Comparison of ENCODE assay signal across 10 cellular contexts in genomic region chr11:117200813-117201515, GRCh38. TPM values are rescaled to one million over a fixed set of nuclear protein-coding genes. Genes with fewer than 3 reads are reported as not detected.
DNase-seq lines count a peak whose midpoint lies in the region; ATAC-seq and TF ChIP-seq lines count a peak whose summit lies in the region.
"Had no signal": no experiment of that assay in that cellular context is flagged by ENCODE, and none has a peak within 500 bp of the region (broad histone marks: within the 10 kb centered on the region; RNA-seq: fewer than 3 reads in every experiment).

No MANE protein-coding gene starts in this region.

- H2AFZ ChIP-seq in PC-9: no peak overlapping the region
- H2AFZ ChIP-seq: parathyroid adenoma had no signal

- 71 to 83% methylated on average over 11 of the region's 11 CpGs for WGBS in esophagus, 2 donors
- WGBS in lower leg skin, 2 donors: 60 to 75% methylated on average over 11 of the region's 11 CpGs

- H3K4me3 ChIP-seq in esophagus (ENCODE audit: low read depth in 1 of 2, low read length in 2 of 2) (peak overlapping the region; percentile 44 to 49), PC-9 (no peak overlapping the region), lower leg skin (ENCODE audit: low read depth, poor library complexity, severe bottlenecking) (no peak overlapping the region)

- TF ChIP-seq POLR2A in lower leg skin (IDR thresholded peaks at IDR 0.05): no peak

- TF ChIP-seq CTCF in type B pancreatic cell (conservative IDR thresholded peaks at IDR 0.05) (no peak), PC-9 (conservative IDR thresholded peaks at IDR 0.05) (no peak), lower leg skin (IDR thresholded peaks at IDR 0.05) (no peak)

- H4K20me1 ChIP-seq in PC-9 (ENCODE audit: insufficient read depth): no peaks in the 10 kb centered on the region; the same call in 1 of the 2 replicates

- no peaks in the 10 kb centered on the region for H3K9me3 ChIP-seq in esophagus (ENCODE audit: control insufficient read depth in 2 of 2, insufficient read depth in 1 of 2, low read depth in 1 of 2, low read length in 1 of 2)
- no peaks in the 10 kb centered on the region for H3K9me3 ChIP-seq in PC-9 (ENCODE audit: insufficient read depth, low read depth)

- H3K79me2 ChIP-seq in PC-9 (ENCODE audit: low read depth): no peaks in the 10 kb centered on the region
- H3K79me2 ChIP-seq: parathyroid adenoma had no signal

- no peak overlapping the region for H3K4me3 Mint-ChIP-seq in activated naive CD4-positive, alpha-beta T cell treated with anti-CD3 and anti-CD28 coated beads, Interleukin-2, amount 10 ng/mL, durations not matched to agents 7 days and 5 days
- peak overlapping the region; percentile 76 for H3K4me3 Mint-ChIP-seq in type B pancreatic cell

- intact Hi-C loops in PC-9 (cut with micrococcal nuclease; ENCODE audit: unreplicated experiment) (no loop called here), lower leg skin (cut with DNase I; ENCODE audit: low total_unique reads) (no loop called here)

- H3K36me3 Mint-ChIP-seq in activated naive CD4-positive, alpha-beta T cell treated with anti-CD3 and anti-CD28 coated beads, Interleukin-2, amount 10 ng/mL, durations not matched to agents 7 days and 5 days: peaks cover 18% of the 10 kb centered on the region
- H3K36me3 Mint-ChIP-seq in type B pancreatic cell: peaks cover 11% of the 10 kb centered on the region

- no peaks in the 10 kb centered on the region for H3F3A ChIP-seq in PC-9 (ENCODE audit: insufficient read depth, low read depth)

- no peak overlapping the region for H3K4me2 ChIP-seq in PC-9

- H3K27ac ChIP-seq in esophagus (ENCODE audit: low read depth in 2 of 2, low read length in 1 of 2) (peak overlapping the region; percentile 61 to 86), PC-9 (no peak overlapping the region)

- H3K27me3 Mint-ChIP-seq in activated naive CD4-positive, alpha-beta T cell treated with anti-CD3 and anti-CD28 coated beads, Interleukin-2, amount 10 ng/mL, durations not matched to agents 7 days and 5 days: no peaks in the 10 kb centered on the region
- H3K27me3 Mint-ChIP-seq in type B pancreatic cell: no peaks in the 10 kb centered on the region

- ATAC-seq in HG02885 (IDR thresholded peaks at IDR 0.05; ENCODE audit: poor library complexity, unreplicated experiment): no peak

- H3K27me3 ChIP-seq in esophagus (ENCODE audit: control insufficient read depth in 1 of 2, insufficient read depth in 2 of 2, low read length in 2 of 2): no peaks in the 10 kb centered on the region
- no peaks in the 10 kb centered on the region for H3K27me3 ChIP-seq in PC-9 (ENCODE audit: insufficient read depth, low read depth)

- peaks cover 0 to 10% of the 10 kb centered on the region in 2 donors for H3K4me1 ChIP-seq in esophagus (ENCODE audit: control insufficient read depth in 2 of 2, insufficient read depth in 2 of 2, low read length in 1 of 2)
- no peaks in the 10 kb centered on the region for H3K4me1 ChIP-seq in PC-9 (replicated peaks; ENCODE audit: insufficient read depth)
- H3K4me1 ChIP-seq: parathyroid adenoma had no signal

- CTCF ChIA-PET in activated naive CD4-positive, alpha-beta T cell treated with anti-CD3 and anti-CD28 coated beads, Interleukin-2, amount 10 ng/mL, durations not matched to agents 7 days and 5 days (lab: Charles Lee): interaction anchor here (1.4 kb wide), 1 partner anchor 21 kb away, joined by 3 read pairs; no protein-coding TSS in a partner anchor
- CTCF ChIA-PET in PC-9 (lab: Charles Lee): no interaction called here

- no peaks in the 10 kb centered on the region for H3K4me1 Mint-ChIP-seq in activated naive CD4-positive, alpha-beta T cell treated with anti-CD3 and anti-CD28 coated beads, Interleukin-2, amount 10 ng/mL, durations not matched to agents 7 days and 5 days
- H3K4me1 Mint-ChIP-seq in type B pancreatic cell (ENCODE audit: unreplicated experiment): peaks cover 25% of the 10 kb centered on the region

- H3K36me3 ChIP-seq in esophagus (ENCODE audit: control insufficient read depth in 2 of 2, insufficient read depth in 2 of 2, low read length in 1 of 2): peaks cover 0 to 17% of the 10 kb centered on the region in 2 donors
- no peaks in the 10 kb centered on the region for H3K36me3 ChIP-seq in PC-9 (ENCODE audit: low read depth)

- POLR2A ChIA-PET in PC-9 (lab: Charles Lee; ENCODE audit: unreplicated experiment): no interaction called here

- H3K9me3 Mint-ChIP-seq in activated naive CD4-positive, alpha-beta T cell treated with anti-CD3 and anti-CD28 coated beads, Interleukin-2, amount 10 ng/mL, durations not matched to agents 7 days and 5 days: no peaks in the 10 kb centered on the region
- H3K9me3 Mint-ChIP-seq in type B pancreatic cell: no peaks in the 10 kb centered on the region

- no peaks in the 10 kb centered on the region for H3K9me2 ChIP-seq in PC-9 (ENCODE audit: insufficient read depth)

- H3K27ac Mint-ChIP-seq in activated naive CD4-positive, alpha-beta T cell treated with anti-CD3 and anti-CD28 coated beads, Interleukin-2, amount 10 ng/mL, durations not matched to agents 7 days and 5 days: peak overlapping the region; percentile 15
- peak overlapping the region; percentile 36 for H3K27ac Mint-ChIP-seq in type B pancreatic cell

- no TSS peak for BruUV-seq in PC-9 (replicated peaks; lab: Mats Ljungman, UMichigan)

- no peak for DNase-seq in activated naive CD4-positive, alpha-beta T cell treated with anti-CD3 and anti-CD28 coated beads, Interleukin-2, amount 10 ng/mL, durations not matched to agents 7 days and 5 days
- no peak for DNase-seq in activated naive CD4-positive, alpha-beta T cell (lab: John Stamatoyannopoulos, UW)
- peak; percentile 35 for DNase-seq in myocyte (ENCODE audit: low read depth)
- DNase-seq in type B pancreatic cell (ENCODE audit: extremely low spot score, unreplicated experiment): no peak
- DNase-seq in PC-9: no peak
- no peak for DNase-seq in lower leg skin (ENCODE audit: low spot score in 2 of 2)
- DNase-seq: activated T-cell treated with anti-CD3 and anti-CD28 coated beads for 4 hours had no signal

RNA-seq across cellular contexts. Expression of gene TAGLN, which starts 1.8 kb away (rescaled TPM):
- polyA plus RNA-seq in esophagus: 1,000 to 10,000 TPM in 1 of 2 donors, 100 to 1,000 TPM in 1; 469 to 1,217 TPM
- total RNA-seq in myocyte (462 and 502 TPM in 2 replicates), type B pancreatic cell (ENCODE audit: low replicate concordance) (97.9 and 106 TPM in 2 replicates), PC-9 (2021) (11.0 and 16.9 TPM in 2 replicates), lower leg skin (100 to 1,000 TPM; 122 to 450 (median 233) TPM)
- 4,113 TPM for polyA plus RNA-seq in myocyte (2012)

RNA-seq across cellular contexts. Expression of gene SIDT2, which starts 22.4 kb away (rescaled TPM):
- polyA plus RNA-seq in esophagus: 10 to 100 TPM in 1 of 2 donors, 1 to 10 TPM in 1; 8.3 to 11.3 TPM
- total RNA-seq in myocyte: 24.7 and 39.6 TPM in 2 replicates
- 70.3 TPM for polyA plus RNA-seq in myocyte (2012)
- total RNA-seq in type B pancreatic cell (ENCODE audit: low replicate concordance): 53.1 and 62.0 TPM in 2 replicates
- 20.1 and 20.3 TPM in 2 replicates for total RNA-seq in PC-9 (2021)
- total RNA-seq in lower leg skin: 10 to 100 TPM; 38.4 to 49.4 (median 40.7) TPM

RNA-seq across cellular contexts. Expression of gene PCSK7, which starts 30.9 kb away (rescaled TPM):
- polyA plus RNA-seq in esophagus: 10 to 100 TPM; 22.8 to 37.3 TPM
- 36.8 and 42.3 TPM in 2 replicates for total RNA-seq in myocyte
- polyA plus RNA-seq in myocyte (2012): 46.9 TPM
- 54.6 and 61.1 TPM in 2 replicates for total RNA-seq in type B pancreatic cell (ENCODE audit: low replicate concordance)
- total RNA-seq in PC-9 (2021): 41.6 and 50.4 TPM in 2 replicates
- 10 to 100 TPM; 37.6 to 83.2 (median 56.0) TPM for total RNA-seq in lower leg skin

RNA-seq across cellular contexts. Expression of gene RNF214, which starts 31.5 kb away (rescaled TPM):
- polyA plus RNA-seq in esophagus: 1 to 10 TPM; 5.9 to 6.6 TPM
- total RNA-seq in myocyte (14.8 and 16.3 TPM in 2 replicates), type B pancreatic cell (ENCODE audit: low replicate concordance) (29.0 and 34.7 TPM in 2 replicates), PC-9 (2021) (27.2 and 28.1 TPM in 2 replicates), lower leg skin (10 to 100 TPM in 1 of 4 donors, 1 to 10 TPM in 3; 7.4 to 11.3 (median 9.5) TPM)
- 14.5 TPM for polyA plus RNA-seq in myocyte (2012)

RNA-seq across cellular contexts. Expression of gene PAFAH1B2, which starts 56.9 kb away (rescaled TPM):
- 10 to 100 TPM; 13.9 to 14.0 TPM for polyA plus RNA-seq in esophagus
- total RNA-seq in myocyte: 93.0 and 94.1 TPM in 2 replicates
- polyA plus RNA-seq in myocyte (2012): 47.2 TPM
- 94.5 and 101 TPM in 2 replicates for total RNA-seq in type B pancreatic cell (ENCODE audit: low replicate concordance)
- 83.7 and 91.3 TPM in 2 replicates for total RNA-seq in PC-9 (2021)
- total RNA-seq in lower leg skin: 10 to 100 TPM; 49.1 to 72.4 (median 62.5) TPM

Comparison
In these comparisons a context has a peak if more than half of its experiments do, and no peak if none do; other contexts are left out.
1. H3K4me3 ChIP-seq: peak in esophagus (2 of 2); none in PC-9 (single experiment) and lower leg skin (single experiment).